ENCODE assay signal across 1 cellular context in genomic region chr5:43603535-43604363, GRCh38.
TF ChIP-seq lines count a peak whose summit lies in the region.

No MANE protein-coding gene starts in this region.

TF ChIP-seq in GM12878, 131 proteins besides CTCF, POLR2A, EP300 and RAD21 (continued from another document and continues in another):
- no peak for TF ChIP-seq E2F4 (IDR thresholded peaks at IDR 0.05; ENCODE audit: low read depth, low read length)
- TF ChIP-seq GATAD2B (conservative IDR thresholded peaks at IDR 0.05; ENCODE audit: low read depth) = peak; percentile 60; the same call in 1 of the 2 replicates
- no peak for TF ChIP-seq TARDBP (IDR thresholded peaks at IDR 0.05; ENCODE audit: borderline replicate concordance)
- TF ChIP-seq NRF1 (conservative IDR thresholded peaks at IDR 0.05; ENCODE audit: low read depth, low read length) = no peak
- TF ChIP-seq FOXM1 (IDR thresholded peaks at IDR 0.05; ENCODE audit: low read depth, low read length) = no peak
- TF ChIP-seq MEF2B (IDR thresholded peaks at IDR 0.05; ENCODE audit: partially characterized antibody, poor library complexity, severe bottlenecking) = peak; percentile 56
- no peak for TF ChIP-seq KDM1A (IDR thresholded peaks at IDR 0.05; ENCODE audit: borderline replicate concordance)
- no peak for TF ChIP-seq PBX3 (IDR thresholded peaks at IDR 0.05; ENCODE audit: insufficient replicate concordance, low read depth, low read length)
- no peak; the same call in 1 of the 2 replicates for TF ChIP-seq PML (IDR thresholded peaks at IDR 0.05; ENCODE audit: low read length)
- TF ChIP-seq RUNX3 (IDR thresholded peaks at IDR 0.05; ENCODE audit: low read length) = 0 out of 2 replicates have a peak, but pooled peaks have one; percentile 2
- TF ChIP-seq MTA3 (IDR thresholded peaks at IDR 0.05; ENCODE audit: borderline replicate concordance, low read length) = no peak
- no peak for TF ChIP-seq ATF2 (IDR thresholded peaks at IDR 0.05; ENCODE audit: low read length)
- TF ChIP-seq NR2F1 (conservative IDR thresholded peaks at IDR 0.05) = peak; percentile 55; the same call in 1 of the 2 replicates
- no peak for TF ChIP-seq RAD51 (IDR thresholded peaks at IDR 0.05)
- peak; percentile 27; the same call in 1 of the 2 replicates for TF ChIP-seq ATF7 (IDR thresholded peaks at IDR 0.05; ENCODE audit: low read depth)
- no peak for TF ChIP-seq ZBTB33 (IDR thresholded peaks at IDR 0.05)
- no peak for TF ChIP-seq SRF (IDR thresholded peaks at IDR 0.05; ENCODE audit: low read depth in 2 of 2, low read length in 2 of 2)
- TF ChIP-seq ZNF24 (IDR thresholded peaks at IDR 0.05) = no peak
- no peak for TF ChIP-seq ZNF622 (IDR thresholded peaks at IDR 0.05)
- TF ChIP-seq RB1 (IDR thresholded peaks at IDR 0.05; ENCODE audit: borderline replicate concordance) = no peak
- TF ChIP-seq BRCA1 (IDR thresholded peaks at IDR 0.05; ENCODE audit: low read depth, low read length) = no peak
- TF ChIP-seq CHD2 (IDR thresholded peaks at IDR 0.05; ENCODE audit: borderline replicate concordance, low read depth, low read length) = no peak
- peak; percentile 64; the same call in 1 of the 2 replicates for TF ChIP-seq POLR2AphosphoS5 (IDR thresholded peaks at IDR 0.05; ENCODE audit: low read length)
- no peak for TF ChIP-seq BCL3 (IDR thresholded peaks at IDR 0.05; ENCODE audit: borderline replicate concordance, insufficient read depth, low read depth, low read length, poor library complexity, severe bottlenecking)
- peak; percentile 64 for TF ChIP-seq MLLT1 (IDR thresholded peaks at IDR 0.05)
- no peak for TF ChIP-seq RELB (IDR thresholded peaks at IDR 0.05; ENCODE audit: low read depth)
- no peak for TF ChIP-seq CBFB (IDR thresholded peaks at IDR 0.05; ENCODE audit: low read depth)
- no peak for TF ChIP-seq CHD4 (IDR thresholded peaks at IDR 0.05)
- no peak for TF ChIP-seq LARP7 (IDR thresholded peaks at IDR 0.05)
- no peak for TF ChIP-seq STAT3 (IDR thresholded peaks at IDR 0.05; ENCODE audit: low read depth, low read length)
- no peak for TF ChIP-seq SREBF1 (IDR thresholded peaks at IDR 0.05; ENCODE audit: low read length)
- TF ChIP-seq RCOR1 (conservative IDR thresholded peaks at IDR 0.05; ENCODE audit: low read depth, low read length) = no peak
- TF ChIP-seq SMAD5 (IDR thresholded peaks at IDR 0.05; ENCODE audit: low read depth) = no peak
- no peak for TF ChIP-seq EZH2 (IDR thresholded peaks at IDR 0.05; ENCODE audit: borderline replicate concordance, control insufficient read depth, low read depth, low read length)
- no peak for TF ChIP-seq TAF1 (IDR thresholded peaks at IDR 0.05; ENCODE audit: borderline replicate concordance, low read depth, low read length)
- no peak for TF ChIP-seq MYB (IDR thresholded peaks at IDR 0.05; ENCODE audit: borderline replicate concordance, low read depth, low read length)
- no peak for TF ChIP-seq SKIL (IDR thresholded peaks at IDR 0.05; ENCODE audit: low read depth, poor library complexity, severe bottlenecking)
- no peak for TF ChIP-seq BCLAF1 (IDR thresholded peaks at IDR 0.05)
- no peak for TF ChIP-seq USF1 (IDR thresholded peaks at IDR 0.05; ENCODE audit: borderline replicate concordance, extremely low read length, insufficient read depth, low read depth, low read length)
- 0 out of 2 replicates have a peak, but pooled peaks have one; percentile 3 for TF ChIP-seq JUNB (IDR thresholded peaks at IDR 0.05)
- TF ChIP-seq NKRF (conservative IDR thresholded peaks at IDR 0.05) = no peak; the same call in 1 of the 2 replicates
- TF ChIP-seq RFX5 (IDR thresholded peaks at IDR 0.05; ENCODE audit: low read depth, low read length) = no peak
- no peak for TF ChIP-seq ASH2L (IDR thresholded peaks at IDR 0.05; ENCODE audit: borderline replicate concordance, low read depth)
- no peak for TF ChIP-seq SIX5 (IDR thresholded peaks at IDR 0.05; ENCODE audit: low read depth, low read length, severe bottlenecking)
